In the genomic region with DNA sequence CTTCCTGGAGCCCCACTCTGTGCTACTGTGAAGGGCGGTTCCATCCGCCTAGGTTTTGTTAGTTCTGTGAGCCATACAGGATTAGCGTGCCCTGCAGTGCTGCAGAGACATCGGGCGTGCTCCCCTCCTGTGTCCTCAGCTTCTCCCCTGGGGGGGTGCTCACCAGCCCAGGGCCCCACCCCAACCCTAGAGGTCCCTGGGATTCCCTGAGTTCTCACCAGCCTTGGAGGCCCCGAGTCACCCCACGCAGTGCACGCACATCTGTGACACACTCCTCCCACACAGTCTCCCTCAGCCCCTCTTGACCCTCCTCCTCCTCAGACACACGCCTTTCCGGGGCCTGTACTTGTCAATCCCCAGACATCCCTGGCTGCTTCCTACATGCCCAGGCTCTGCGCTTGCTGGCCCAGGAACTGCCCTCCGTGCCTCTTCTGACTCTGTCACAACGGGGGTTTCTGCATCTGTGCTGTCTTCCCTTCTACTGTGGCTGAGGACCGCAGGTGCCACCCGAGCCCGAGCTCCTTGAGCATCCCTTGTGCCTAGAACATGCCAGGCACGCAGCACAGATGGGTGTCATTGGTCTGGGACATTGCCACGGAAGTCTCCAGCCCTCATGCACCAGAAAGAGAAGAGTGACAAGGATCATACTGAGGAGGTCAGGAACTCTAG, we compare ENCODE assay signal across 1 cellular context.
TF ChIP-seq lines count a peak whose summit lies in the region.

No MANE protein-coding gene starts in this region.

TF ChIP-seq in GM12878, 131 proteins besides CTCF, POLR2A, EP300 and RAD21 (continued from another document):
- TF ChIP-seq, protein P1, sequence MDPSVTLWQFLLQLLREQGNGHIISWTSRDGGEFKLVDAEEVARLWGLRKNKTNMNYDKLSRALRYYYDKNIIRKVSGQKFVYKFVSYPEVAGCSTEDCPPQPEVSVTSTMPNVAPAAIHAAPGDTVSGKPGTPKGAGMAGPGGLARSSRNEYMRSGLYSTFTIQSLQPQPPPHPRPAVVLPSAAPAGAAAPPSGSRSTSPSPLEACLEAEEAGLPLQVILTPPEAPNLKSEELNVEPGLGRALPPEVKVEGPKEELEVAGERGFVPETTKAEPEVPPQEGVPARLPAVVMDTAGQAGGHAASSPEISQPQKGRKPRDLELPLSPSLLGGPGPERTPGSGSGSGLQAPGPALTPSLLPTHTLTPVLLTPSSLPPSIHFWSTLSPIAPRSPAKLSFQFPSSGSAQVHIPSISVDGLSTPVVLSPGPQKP (IDR thresholded peaks at IDR 0.05; ENCODE audit: low read depth, low read length): no peak
- TF ChIP-seq SMC3 (IDR thresholded peaks at IDR 0.05; ENCODE audit: borderline replicate concordance, low read length) (no peak), NFXL1 (IDR thresholded peaks at IDR 0.05; ENCODE audit: borderline replicate concordance) (no peak)
- TF ChIP-seq, protein P2, sequence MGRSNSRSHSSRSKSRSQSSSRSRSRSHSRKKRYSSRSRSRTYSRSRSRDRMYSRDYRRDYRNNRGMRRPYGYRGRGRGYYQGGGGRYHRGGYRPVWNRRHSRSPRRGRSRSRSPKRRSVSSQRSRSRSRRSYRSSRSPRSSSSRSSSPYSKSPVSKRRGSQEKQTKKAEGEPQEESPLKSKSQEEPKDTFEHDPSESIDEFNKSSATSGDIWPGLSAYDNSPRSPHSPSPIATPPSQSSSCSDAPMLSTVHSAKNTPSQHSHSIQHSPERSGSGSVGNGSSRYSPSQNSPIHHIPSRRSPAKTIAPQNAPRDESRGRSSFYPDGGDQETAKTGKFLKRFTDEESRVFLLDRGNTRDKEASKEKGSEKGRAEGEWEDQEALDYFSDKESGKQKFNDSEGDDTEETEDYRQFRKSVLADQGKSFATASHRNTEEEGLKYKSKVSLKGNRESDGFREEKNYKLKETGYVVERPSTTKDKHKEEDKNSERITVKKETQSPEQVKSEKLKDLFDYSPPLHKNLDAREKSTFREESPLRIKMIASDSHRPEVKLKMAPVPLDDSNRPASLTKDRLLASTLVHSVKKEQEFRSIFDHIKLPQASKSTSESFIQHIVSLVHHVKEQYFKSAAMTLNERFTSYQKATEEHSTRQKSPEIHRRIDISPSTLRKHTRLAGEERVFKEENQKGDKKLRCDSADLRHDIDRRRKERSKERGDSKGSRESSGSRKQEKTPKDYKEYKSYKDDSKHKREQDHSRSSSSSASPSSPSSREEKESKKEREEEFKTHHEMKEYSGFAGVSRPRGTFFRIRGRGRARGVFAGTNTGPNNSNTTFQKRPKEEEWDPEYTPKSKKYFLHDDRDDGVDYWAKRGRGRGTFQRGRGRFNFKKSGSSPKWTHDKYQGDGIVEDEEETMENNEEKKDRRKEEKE (IDR thresholded peaks at IDR 0.05): no peak
